ENCODE assay signal across 8 cellular contexts in the genomic region with DNA sequence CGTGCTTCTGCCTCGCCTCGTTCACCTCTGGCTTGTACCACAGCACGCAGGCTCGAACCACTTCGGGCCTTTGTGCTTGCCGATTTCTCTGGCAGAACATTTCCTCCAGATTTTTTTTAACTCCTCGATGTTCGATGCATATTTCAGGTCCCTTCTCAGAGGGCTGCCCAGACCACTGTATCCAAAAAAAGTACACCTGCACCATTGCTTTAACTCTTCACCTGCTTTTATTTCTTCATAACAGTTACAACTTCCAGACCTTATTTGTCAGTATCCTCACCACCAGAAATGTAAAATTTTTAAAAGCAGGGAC. TPM values are rescaled to one million over a fixed set of nuclear protein-coding genes. Genes with fewer than 3 reads are reported as not detected.
A peak's percentile ranks its signal among the peaks of the same experiment; 100 is the strongest.
DNase-seq lines count a peak whose midpoint lies in the region; ATAC-seq lines count a peak whose summit lies in the region.

No MANE protein-coding gene starts in this region.

- peaks cover 8% of the 10 kb centered on the region for H3K4me1 ChIP-seq in thymus (ENCODE audit: control insufficient read depth, insufficient read depth, low read length)

- H3K27ac Mint-ChIP-seq in activated CD4-positive, alpha-beta T cell treated with anti-CD3 and anti-CD28 coated beads, Interleukin-2, amount 10 ng/mL, durations not matched to agents 7 days and 5 days: peak overlapping the region; percentile 95
- peak overlapping the region; percentile 94 for H3K27ac Mint-ChIP-seq in activated naive CD8-positive, alpha-beta T cell

- CTCF ChIA-PET in activated CD4-positive, alpha-beta T cell treated with anti-CD3 and anti-CD28 coated beads, Interleukin-2, amount 10 ng/mL, durations not matched to agents 7 days and 5 days (lab: Charles Lee): interaction anchor here (0.8 to 1.9 kb wide), 7 partner anchors 10 to 321 kb away, joined by 3 to 11 read pairs (median 3); partner anchors contain the start of genes DNAJB4 and MIGA1

- POLR2A ChIA-PET in activated CD4-positive, alpha-beta T cell treated with anti-CD3 and anti-CD28 coated beads, Interleukin-2, amount 10 ng/mL, durations not matched to agents 7 days and 5 days (lab: Charles Lee): no interaction called here

- no peak for DNase-seq in activated CD4-positive, alpha-beta T cell treated with anti-CD3 and anti-CD28 coated beads, Interleukin-2, amount 10 ng/mL, durations not matched to agents 7 days and 5 days
- no peak for DNase-seq in activated CD4-positive, alpha-beta T cell treated with anti-CD3 and anti-CD28 coated beads, Interleukin-2, amount 50 U/mL, for 48 hours
- DNase-seq in left colon: no peak
- DNase-seq in NCI-H526 treated with DMSO at 0.1 percent for 48 hours (lab: John Stamatoyannopoulos, UW): no peak
- no peak for DNase-seq in OCI-M1 (lab: John Stamatoyannopoulos, UW)

- peak overlapping the region; percentile 95 for H3K4me3 Mint-ChIP-seq in activated CD4-positive, alpha-beta T cell treated with anti-CD3 and anti-CD28 coated beads, Interleukin-2, amount 10 ng/mL, durations not matched to agents 7 days and 5 days
- peak overlapping the region; percentile 89 for H3K4me3 Mint-ChIP-seq in activated naive CD8-positive, alpha-beta T cell

- ATAC-seq in left colon: peak; percentile 38
- ATAC-seq in GM18858 (IDR thresholded peaks at IDR 0.05; ENCODE audit: unreplicated experiment): no peak

- no peaks in the 10 kb centered on the region for H3K9me3 Mint-ChIP-seq in activated CD4-positive, alpha-beta T cell treated with anti-CD3 and anti-CD28 coated beads, Interleukin-2, amount 10 ng/mL, durations not matched to agents 7 days and 5 days
- no peaks in the 10 kb centered on the region for H3K9me3 Mint-ChIP-seq in activated naive CD8-positive, alpha-beta T cell (ENCODE audit: low read depth)

- H3K27ac ChIP-seq in thymus (ENCODE audit: low read depth): peak overlapping the region; percentile 100

- peaks cover 29% of the 10 kb centered on the region for H3K4me1 Mint-ChIP-seq in activated CD4-positive, alpha-beta T cell treated with anti-CD3 and anti-CD28 coated beads, Interleukin-2, amount 10 ng/mL, durations not matched to agents 7 days and 5 days
- H3K4me1 Mint-ChIP-seq in activated naive CD8-positive, alpha-beta T cell (ENCODE audit: low read depth): peaks cover 35% of the 10 kb centered on the region

- intact Hi-C loops in left colon (cut with DNase I, micrococcal nuclease): no loop called here

- peaks cover 6% of the 10 kb centered on the region for H3K36me3 Mint-ChIP-seq in activated CD4-positive, alpha-beta T cell treated with anti-CD3 and anti-CD28 coated beads, Interleukin-2, amount 10 ng/mL, durations not matched to agents 7 days and 5 days (ENCODE audit: low read depth)
- H3K36me3 Mint-ChIP-seq in activated naive CD8-positive, alpha-beta T cell: no peaks in the 10 kb centered on the region

- peak overlapping the region; percentile 91 for H3K4me3 ChIP-seq in thymus (ENCODE audit: low read length)

- no peaks in the 10 kb centered on the region for H3K27me3 ChIP-seq in thymus (ENCODE audit: control insufficient read depth, insufficient read depth)

- under 1% methylated on average over 9 of the region's 9 CpGs for WGBS in thymus

- H3K27me3 Mint-ChIP-seq in activated CD4-positive, alpha-beta T cell treated with anti-CD3 and anti-CD28 coated beads, Interleukin-2, amount 10 ng/mL, durations not matched to agents 7 days and 5 days: no peaks in the 10 kb centered on the region
- H3K27me3 Mint-ChIP-seq in activated naive CD8-positive, alpha-beta T cell: no peaks in the 10 kb centered on the region

- no peaks in the 10 kb centered on the region for H3K9me3 ChIP-seq in thymus (ENCODE audit: control insufficient read depth)

- no peaks in the 10 kb centered on the region for H3K36me3 ChIP-seq in thymus (ENCODE audit: control insufficient read depth, insufficient read depth)

RNA-seq across cellular contexts. Expression of gene ZZZ3, which starts 1.3 kb away (rescaled TPM):
- total RNA-seq in activated CD4-positive, alpha-beta T cell treated with anti-CD3 and anti-CD28 coated beads, Interleukin-2, amount 10 ng/mL, durations not matched to agents 7 days and 5 days: 10 to 100 TPM; 34.2 to 39.5 TPM
- total RNA-seq in left colon: 10 to 100 TPM; 31.1 to 32.9 TPM
- polyA plus RNA-seq in thymus: 20.6 TPM
